In the genomic region with DNA sequence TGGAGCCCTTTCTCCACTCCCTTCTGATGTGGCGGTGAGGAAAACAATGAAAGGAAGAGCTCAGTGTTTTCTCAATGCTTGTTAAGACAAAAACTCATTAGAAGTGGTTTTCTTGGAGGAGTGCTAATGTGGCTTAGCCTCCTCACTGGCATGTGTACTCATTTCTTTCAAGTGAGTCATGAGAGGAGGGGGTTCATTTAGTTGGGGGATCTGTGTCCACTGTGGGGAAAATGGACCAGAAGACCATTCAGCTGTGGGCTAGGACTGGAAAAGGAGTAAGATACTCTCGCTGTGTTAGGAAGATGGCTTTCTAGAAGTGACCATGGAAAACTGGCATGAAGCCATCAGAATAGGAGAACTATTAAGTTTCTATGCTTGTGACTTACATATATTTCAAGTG, we compare ENCODE assay signal across 11 cellular contexts. TPM values are rescaled to one million over a fixed set of nuclear protein-coding genes. Genes with fewer than 3 reads are reported as not detected.
DNase-seq lines count a peak whose midpoint lies in the region; ATAC-seq and TF ChIP-seq lines count a peak whose summit lies in the region.
"Had no signal": no experiment of that assay in that cellular context is flagged by ENCODE, and none has a peak within 500 bp of the region (broad histone marks: within the 10 kb centered on the region; RNA-seq: fewer than 3 reads in every experiment).

No MANE protein-coding gene starts in this region.

- ATAC-seq in stimulated activated effector memory CD8-positive, alpha-beta T cell treated with anti-CD3 and anti-CD28 coated beads, Interleukin-12 subunit alpha, Interleukin-12 subunit beta, amount 100 ng/mL, for 72 hours, result peak; percentile 50
- ATAC-seq in HG03469 (IDR thresholded peaks at IDR 0.05; ENCODE audit: unreplicated experiment), result no peak
- ATAC-seq: sciatic nerve had no signal

- peak overlapping the region; percentile 31 for H3K4me3 Mint-ChIP-seq in activated CD4-positive, alpha-beta T cell treated with anti-CD3 and anti-CD28 coated beads, Interleukin-2, amount 10 ng/mL, durations not matched to agents 24 days and 14 days
- peak overlapping the region; percentile 1 for H3K4me3 Mint-ChIP-seq in T-helper 2 cell treated with Interferon-gamma antibody and Interleukin-4, amounts not matched to agents 5 μg/mL and 100 μg/mL, for 36 hours
- H3K4me3 Mint-ChIP-seq in stimulated activated effector memory CD8-positive, alpha-beta T cell treated with anti-CD3 and anti-CD28 coated beads, Interleukin-12 subunit alpha, Interleukin-12 subunit beta, amount 100 ng/mL, for 72 hours, result peak overlapping the region; percentile 4

- no peak overlapping the region for H3K4me3 ChIP-seq in fibroblast of pulmonary artery (replicated peaks; ENCODE audit: low read depth, low read length)

- intact Hi-C loops in activated CD4-positive, alpha-beta T cell treated with anti-CD3 and anti-CD28 coated beads, Interleukin-2, amount 10 ng/mL, durations not matched to agents 24 days and 14 days (cut with micrococcal nuclease), result loop anchor here (5.0 kb wide), 1 partner anchor 49 kb away; no protein-coding TSS in a partner anchor

- no peak for TF ChIP-seq CTCF in fibroblast of pulmonary artery (IDR thresholded peaks at IDR 0.05; ENCODE audit: low read length, missing control alignments)

- H3K9me3 Mint-ChIP-seq in activated CD4-positive, alpha-beta T cell treated with anti-CD3 and anti-CD28 coated beads, Interleukin-2, amount 10 ng/mL, durations not matched to agents 24 days and 14 days, result no peaks in the 10 kb centered on the region
- H3K9me3 Mint-ChIP-seq in T-helper 2 cell treated with Interferon-gamma antibody and Interleukin-4, amounts not matched to agents 5 μg/mL and 100 μg/mL, for 36 hours, result no peaks in the 10 kb centered on the region
- no peaks in the 10 kb centered on the region for H3K9me3 Mint-ChIP-seq in stimulated activated effector memory CD8-positive, alpha-beta T cell treated with anti-CD3 and anti-CD28 coated beads, Interleukin-12 subunit alpha, Interleukin-12 subunit beta, amount 100 ng/mL, for 72 hours

- H3K27ac Mint-ChIP-seq in activated CD4-positive, alpha-beta T cell treated with anti-CD3 and anti-CD28 coated beads, Interleukin-2, amount 10 ng/mL, durations not matched to agents 24 days and 14 days, result peak overlapping the region; percentile 62
- H3K27ac Mint-ChIP-seq in T-helper 2 cell treated with Interferon-gamma antibody and Interleukin-4, amounts not matched to agents 5 μg/mL and 100 μg/mL, for 36 hours, result peak overlapping the region; percentile 28
- peak overlapping the region; percentile 11 for H3K27ac Mint-ChIP-seq in stimulated activated effector memory CD8-positive, alpha-beta T cell treated with anti-CD3 and anti-CD28 coated beads, Interleukin-12 subunit alpha, Interleukin-12 subunit beta, amount 100 ng/mL, for 72 hours

- H3K4me1 Mint-ChIP-seq in activated CD4-positive, alpha-beta T cell treated with anti-CD3 and anti-CD28 coated beads, Interleukin-2, amount 10 ng/mL, durations not matched to agents 24 days and 14 days, result peaks cover 41% of the 10 kb centered on the region
- H3K4me1 Mint-ChIP-seq in T-helper 2 cell treated with Interferon-gamma antibody and Interleukin-4, amounts not matched to agents 5 μg/mL and 100 μg/mL, for 36 hours (ENCODE audit: low read depth), result peaks cover 36% of the 10 kb centered on the region
- H3K4me1 Mint-ChIP-seq in stimulated activated effector memory CD8-positive, alpha-beta T cell treated with anti-CD3 and anti-CD28 coated beads, Interleukin-12 subunit alpha, Interleukin-12 subunit beta, amount 100 ng/mL, for 72 hours, result peaks cover 50% of the 10 kb centered on the region

- DNase-seq in activated CD4-positive, alpha-beta T cell treated with anti-CD3 and anti-CD28 coated beads, Interleukin-2, amount 10 ng/mL, durations not matched to agents 24 days and 14 days, result no peak
- no peak for DNase-seq in activated CD4-positive, alpha-beta T cell treated with anti-CD3 and anti-CD28 coated beads for 1 hour
- DNase-seq in T-helper 2 cell treated with Interferon-gamma antibody and Interleukin-4, amounts not matched to agents 5 μg/mL and 100 μg/mL, for 36 hours (ENCODE audit: low spot score), result no peak
- DNase-seq in fibroblast of pulmonary artery (ENCODE audit: low read depth), result peak; percentile 56
- no peak for DNase-seq in stimulated activated effector memory CD8-positive, alpha-beta T cell treated with anti-CD3 and anti-CD28 coated beads, Interleukin-12 subunit alpha, Interleukin-12 subunit beta, amount 100 ng/mL, for 72 hours (ENCODE audit: low spot score in 2 of 2)
- DNase-seq in kidney glomerular epithelial cell (lab: John Stamatoyannopoulos, UW), result no peak
- DNase-seq in NCI-H82 (lab: John Stamatoyannopoulos, UW), result no peak
- DNase-seq: DMS53, NCI-H526 treated with DMSO at 0.1 percent for 48 hours had no signal

- H3K27me3 Mint-ChIP-seq in activated CD4-positive, alpha-beta T cell treated with anti-CD3 and anti-CD28 coated beads, Interleukin-2, amount 10 ng/mL, durations not matched to agents 24 days and 14 days, result no peaks in the 10 kb centered on the region
- no peaks in the 10 kb centered on the region for H3K27me3 Mint-ChIP-seq in T-helper 2 cell treated with Interferon-gamma antibody and Interleukin-4, amounts not matched to agents 5 μg/mL and 100 μg/mL, for 36 hours (ENCODE audit: low read depth)

- peaks cover 23% of the 10 kb centered on the region for H3K36me3 Mint-ChIP-seq in activated CD4-positive, alpha-beta T cell treated with anti-CD3 and anti-CD28 coated beads, Interleukin-2, amount 10 ng/mL, durations not matched to agents 24 days and 14 days (ENCODE audit: low read depth)
- H3K36me3 Mint-ChIP-seq in T-helper 2 cell treated with Interferon-gamma antibody and Interleukin-4, amounts not matched to agents 5 μg/mL and 100 μg/mL, for 36 hours (ENCODE audit: low read depth), result peaks cover 17% of the 10 kb centered on the region
- H3K36me3 Mint-ChIP-seq in stimulated activated effector memory CD8-positive, alpha-beta T cell treated with anti-CD3 and anti-CD28 coated beads, Interleukin-12 subunit alpha, Interleukin-12 subunit beta, amount 100 ng/mL, for 72 hours, result peaks cover 28% of the 10 kb centered on the region

RNA-seq across cellular contexts. Expression of gene KLF9, which starts 23.5 kb away (rescaled TPM):
- 16.3 and 16.5 TPM in 2 replicates for total RNA-seq in activated CD4-positive, alpha-beta T cell treated with anti-CD3 and anti-CD28 coated beads, Interleukin-2, amount 10 ng/mL, durations not matched to agents 24 days and 14 days

Comparison
In these comparisons a context has a peak if more than half of its experiments do, and no peak if none do; other contexts are left out.
1. H3K27ac Mint-ChIP-seq: peak in every context shown above with its lines; median percentile 62 in activated CD4-positive, alpha-beta T cell treated with anti-CD3 and anti-CD28 coated beads, Interleukin-2, amount 10 ng/mL, durations not matched to agents 24 days and 14 days; 28 in T-helper 2 cell treated with Interferon-gamma antibody and Interleukin-4, amounts not matched to agents 5 μg/mL and 100 μg/mL, for 36 hours; 11 in stimulated activated effector memory CD8-positive, alpha-beta T cell treated with anti-CD3 and anti-CD28 coated beads, Interleukin-12 subunit alpha, Interleukin-12 subunit beta, amount 100 ng/mL, for 72 hours.